In genomic region chr1:111204923-111205723, GRCh38 we compare ENCODE assay signal across 9 cellular contexts. TPM values are rescaled to one million over a fixed set of nuclear protein-coding genes. Genes with fewer than 3 reads are reported as not detected.
DNase-seq lines count a peak whose midpoint lies in the region; ATAC-seq, FAIRE-seq and TF ChIP-seq lines count a peak whose summit lies in the region.
"Had no signal": no experiment of that assay in that cellular context is flagged by ENCODE, and none has a peak within 500 bp of the region (broad histone marks: within the 10 kb centered on the region; RNA-seq: fewer than 3 reads in every experiment).

No MANE protein-coding gene starts in this region.

- POLR2A ChIA-PET in OCI-LY7 (lab: Charles Lee), result no interaction called here

- no peaks in the 10 kb centered on the region for H3K9me2 ChIP-seq in OCI-LY7 (ENCODE audit: insufficient read depth, low read length)

- TF ChIP-seq CTCF in OCI-LY7 (conservative IDR thresholded peaks at IDR 0.05; ENCODE audit: low read length), result no peak

- peak; percentile 41 for FAIRE-seq in GM18507 (lab: Jason Lieb, UNC)
- FAIRE-seq: urothelium cell line had no signal

- no peaks in the 10 kb centered on the region for H3K9me3 ChIP-seq in OCI-LY7 (ENCODE audit: low read length)
- no peaks in the 10 kb centered on the region for H3K9me3 ChIP-seq in endocrine pancreas (ENCODE audit: control insufficient read depth, low read length)
- H3K9me3 ChIP-seq: SJSA1 had no signal

- peak overlapping the region; percentile 70 for H3K4me3 ChIP-seq in OCI-LY7 (ENCODE audit: low read depth, low read length, poor library complexity, severe bottlenecking)
- peak overlapping the region; percentile 71 for H3K4me3 ChIP-seq in endocrine pancreas (ENCODE audit: control insufficient read depth, insufficient read depth, low read length)
- peak overlapping the region in 4 of 7 experiments; percentile 50 to 72 (median 67) for H3K4me3 ChIP-seq in skin epidermis

- H4K20me1 ChIP-seq in OCI-LY7 (ENCODE audit: insufficient read depth, low read length), result no peaks in the 10 kb centered on the region

- DNase-seq in GM18507 (ENCODE audit: extremely low spot score, insufficient read length, low read depth) (no peak), OCI-LY7 (ENCODE audit: low spot score) (no peak), OCI-M2 (lab: John Stamatoyannopoulos, UW; ENCODE audit: unreplicated experiment) (no peak)
- DNase-seq in stimulated activated CD4-positive, alpha-beta T cell treated with anti-CD3 and anti-CD28 coated beads, Interleukin-15, amount 100 ng/mL, for 24 hours, result no peak

- no peak for ATAC-seq in HG02938 (IDR thresholded peaks at IDR 0.05; ENCODE audit: unreplicated experiment)

- peak overlapping the region; percentile 98 for H3K4me2 ChIP-seq in OCI-LY7 (ENCODE audit: low read length)

- intact Hi-C loops in OCI-LY7 (cut with micrococcal nuclease; ENCODE audit: unreplicated experiment), result loop anchor here (2.0 to 5.0 kb wide), 2 partner anchors 16 to 63 kb away; partner anchors contain the start of genes CEPT1 and DRAM2

- BruUV-seq in OCI-LY7 (replicated peaks; lab: Mats Ljungman, UMichigan), result no TSS peak

- H3K79me2 ChIP-seq in OCI-LY7 (ENCODE audit: insufficient read depth, low read depth, low read length), result peaks cover 7% of the 10 kb centered on the region; the same call in 1 of the 2 replicates

- peak overlapping the region; percentile 0 for H3K9ac ChIP-seq in endocrine pancreas (ENCODE audit: control insufficient read depth, insufficient read depth, low read length)

- H3K4me1 ChIP-seq in OCI-LY7 (ENCODE audit: insufficient read depth, low read length, poor library complexity, severe bottlenecking) (peaks cover 59% of the 10 kb centered on the region), endocrine pancreas (ENCODE audit: control insufficient read depth, insufficient read depth, low read length) (no peaks in the 10 kb centered on the region)

- CTCF ChIA-PET in OCI-LY7 (lab: Charles Lee; ENCODE audit: unreplicated experiment), result no interaction called here

- H3K27ac ChIP-seq in OCI-LY7 (ENCODE audit: low read depth, low read length, poor library complexity, severe bottlenecking) (peak overlapping the region; percentile 67), skin epidermis (peak overlapping the region in 18 of 21 experiments; percentile 84 to 99 (median 92))
- H3K27ac ChIP-seq: SJSA1 had no signal

- no peaks in the 10 kb centered on the region for H3K27me3 ChIP-seq in endocrine pancreas (ENCODE audit: control insufficient read depth, insufficient read depth, low read length)

- H2AFZ ChIP-seq in OCI-LY7 (ENCODE audit: low read length), result peak overlapping the region; percentile 66; the same call in 1 of the 2 replicates

- H3K36me3 ChIP-seq in OCI-LY7 (ENCODE audit: insufficient read depth, low read length), result no peaks in the 10 kb centered on the region
- H3K36me3 ChIP-seq in endocrine pancreas (ENCODE audit: control insufficient read depth, insufficient read depth, low read length), result no peaks in the 10 kb centered on the region
- H3K36me3 ChIP-seq: SJSA1 had no signal

RNA-seq across cellular contexts. Expression of gene DENND2D, which starts 4.7 kb away (rescaled TPM):
- total RNA-seq in OCI-LY7 (2014; rRNA removed; shearing (Covaris generic)), result 34.4 and 39.9 TPM in 2 replicates
- 9.8 and 13.5 TPM in 2 replicates for total RNA-seq in OCI-LY7 (2022)
- total RNA-seq: SJSA1 had no signal

RNA-seq across cellular contexts. Expression of gene CHI3L2, which starts 22.4 kb away (rescaled TPM):
- 37.1 and 50.6 TPM in 2 replicates for total RNA-seq in OCI-LY7 (2014; rRNA removed; shearing (Covaris generic))
- total RNA-seq in OCI-LY7 (2022), result 88.7 and 95.4 TPM in 2 replicates
- total RNA-seq: SJSA1 had no signal
